17 cellular contexts compared by ENCODE assay signal in genomic region chr13:107713314-107713713, GRCh38.
"Had no signal": no experiment of that assay in that cellular context is flagged by ENCODE, and none has a peak within 500 bp of the region (broad histone marks: within the 10 kb centered on the region; RNA-seq: fewer than 3 reads in every experiment).

No MANE protein-coding gene starts in this region.

- H3K9me3 Mint-ChIP-seq: activated naive CD8-positive, alpha-beta T cell treated with anti-CD3 and anti-CD28 coated beads for 36 hours; activated T-helper 1 cell treated with anti-CD3 and anti-CD28 coated beads, Interleukin-12 subunit alpha, Interleukin-12 subunit beta, Interleukin-2, Interleukin-4 antibody, amounts not matched to agents 30 ng/mL and 10 ng/mL and 1 ng/mL, durations not matched to agents 14 hours and 24 hours and 36 hours; neural crest cell had no signal

- H3K27me3 Mint-ChIP-seq: activated naive CD8-positive, alpha-beta T cell treated with anti-CD3 and anti-CD28 coated beads for 36 hours had no signal

- H3K4me3 ChIP-seq: gastrocnemius medialis, lung, ovary, thoracic aorta, upper lobe of right lung had no signal

- H3K27ac Mint-ChIP-seq: activated naive CD8-positive, alpha-beta T cell treated with anti-CD3 and anti-CD28 coated beads for 36 hours; activated T-helper 1 cell treated with anti-CD3 and anti-CD28 coated beads, Interleukin-12 subunit alpha, Interleukin-12 subunit beta, Interleukin-2, Interleukin-4 antibody, amounts not matched to agents 30 ng/mL and 10 ng/mL and 1 ng/mL, durations not matched to agents 14 hours and 24 hours and 36 hours had no signal

- H3K36me3 Mint-ChIP-seq: activated naive CD8-positive, alpha-beta T cell treated with anti-CD3 and anti-CD28 coated beads for 36 hours had no signal

- H3K9me3 ChIP-seq: gastrocnemius medialis, ovary, thoracic aorta, upper lobe of right lung had no signal

- H3K27me3 ChIP-seq: brain microvascular endothelial cell, gastrocnemius medialis, ovary, upper lobe of right lung had no signal

- H3K4me1 ChIP-seq: gastrocnemius medialis, upper lobe of right lung had no signal

- H3K4me3 Mint-ChIP-seq: activated naive CD8-positive, alpha-beta T cell treated with anti-CD3 and anti-CD28 coated beads for 36 hours; activated T-helper 1 cell treated with anti-CD3 and anti-CD28 coated beads, Interleukin-12 subunit alpha, Interleukin-12 subunit beta, Interleukin-2, Interleukin-4 antibody, amounts not matched to agents 30 ng/mL and 10 ng/mL and 1 ng/mL, durations not matched to agents 14 hours and 24 hours and 36 hours; neural crest cell had no signal

- H3K4me1 Mint-ChIP-seq: activated naive CD8-positive, alpha-beta T cell treated with anti-CD3 and anti-CD28 coated beads for 36 hours had no signal

- DNase-seq: activated naive CD8-positive, alpha-beta T cell treated with anti-CD3 and anti-CD28 coated beads for 36 hours; brain microvascular endothelial cell; effector memory CD4-positive, alpha-beta T cell; gastrocnemius medialis; left colon; midbrain; ovary; stimulated activated CD4-positive, alpha-beta T cell treated with anti-CD3 and anti-CD28 coated beads, Interleukin-12 subunit alpha, Interleukin-12 subunit beta, amount 100 ng/mL, for 4 hours; stimulated activated CD4-positive, alpha-beta T cell treated with anti-CD3 and anti-CD28 coated beads, Interleukin-2, amount 100 ng/mL, for 24 hours; T-helper 9 cell; upper lobe of right lung had no signal

- ATAC-seq: activated CD4-positive, CD25-positive, alpha-beta regulatory T cell treated with anti-CD3 and anti-CD28 coated beads, Interleukin-2, amount 50 U/mL, for 24 hours; gastrocnemius medialis; left colon; upper lobe of right lung had no signal

- H3K36me3 ChIP-seq: brain microvascular endothelial cell, gastrocnemius medialis, ovary, thoracic aorta, upper lobe of right lung had no signal

- H3K27ac ChIP-seq: brain microvascular endothelial cell, epithelial cell of prostate, gastrocnemius medialis, ovary, thoracic aorta, upper lobe of right lung had no signal
